ENCODE assay signal across 8 cellular contexts in genomic region chr1:180156201-180156600, GRCh38. TPM values are rescaled to one million over a fixed set of nuclear protein-coding genes. Genes with fewer than 3 reads are reported as not detected.
DNase-seq lines count a peak whose midpoint lies in the region; ATAC-seq and TF ChIP-seq lines count a peak whose summit lies in the region.
"Had no signal": no experiment of that assay in that cellular context is flagged by ENCODE, and none has a peak within 500 bp of the region (broad histone marks: within the 10 kb centered on the region; RNA-seq: fewer than 3 reads in every experiment).

No MANE protein-coding gene starts in this region.

- H3K4me3 ChIP-seq in PC-9 (peak overlapping the region; percentile 80), esophagus (ENCODE audit: low read depth in 1 of 2, low read length in 2 of 2) (peak overlapping the region; percentile 28 to 78), gastrocnemius medialis (peak overlapping the region in 3 of 4 donors; percentile 69 to 100 (median 96))

- peak; percentile 12 for ATAC-seq in GM18868 (IDR thresholded peaks at IDR 0.05; ENCODE audit: unreplicated experiment)
- no peak for ATAC-seq in gastrocnemius medialis
- no peak for ATAC-seq in HG03039 (IDR thresholded peaks at IDR 0.05; ENCODE audit: unreplicated experiment)
- no peak for ATAC-seq in GM21619 (IDR thresholded peaks at IDR 0.05; ENCODE audit: unreplicated experiment)

- no peaks in the 10 kb centered on the region for H3K27me3 ChIP-seq in PC-9 (ENCODE audit: insufficient read depth, low read depth)
- H3K27me3 ChIP-seq in esophagus (ENCODE audit: control insufficient read depth in 1 of 2, insufficient read depth in 2 of 2, low read length in 2 of 2) = no peaks in the 10 kb centered on the region
- H3K27me3 ChIP-seq in gastrocnemius medialis = no peaks in the 10 kb centered on the region

- 79 to 90% methylated on average over 4 of the region's 4 CpGs for WGBS in esophagus, 2 donors

- TF ChIP-seq CTCF in PC-9 (conservative IDR thresholded peaks at IDR 0.05) = no peak
- TF ChIP-seq CTCF in gastrocnemius medialis (IDR thresholded peaks at IDR 0.05 in 4 of 5, conservative IDR thresholded peaks at IDR 0.05 in 1 of 5) = no peak

- CTCF ChIA-PET in PC-9 (lab: Charles Lee) = no interaction called here

- H2AFZ ChIP-seq in PC-9 = no peak overlapping the region

- H3K9me3 ChIP-seq in PC-9 (ENCODE audit: insufficient read depth, low read depth) (no peaks in the 10 kb centered on the region), esophagus (ENCODE audit: control insufficient read depth in 2 of 2, insufficient read depth in 1 of 2, low read depth in 1 of 2, low read length in 1 of 2) (no peaks in the 10 kb centered on the region), gastrocnemius medialis (no peaks in the 10 kb centered on the region)

- peaks cover 52% of the 10 kb centered on the region for H3K4me1 ChIP-seq in PC-9 (replicated peaks; ENCODE audit: insufficient read depth)
- H3K4me1 ChIP-seq in esophagus (ENCODE audit: control insufficient read depth in 2 of 2, insufficient read depth in 2 of 2, low read length in 1 of 2) = peaks cover 2 to 19% of the 10 kb centered on the region in 2 donors
- peaks cover 29 to 34% of the 10 kb centered on the region in 2 donors for H3K4me1 ChIP-seq in gastrocnemius medialis

- peaks cover 65% of the 10 kb centered on the region for H3K79me2 ChIP-seq in PC-9 (ENCODE audit: low read depth)

- H4K20me1 ChIP-seq in PC-9 (ENCODE audit: insufficient read depth) = no peaks in the 10 kb centered on the region; the same call in 1 of the 2 replicates

- DNase-seq in PC-9 = no peak
- no peak for DNase-seq in gastrocnemius medialis
- no peak for DNase-seq in AG20443 (ENCODE audit: low spot score)
- DNase-seq: NCI-H1694 treated with DMSO at 0.1 percent for 48 hours had no signal

- POLR2A ChIA-PET in PC-9 (lab: Charles Lee; ENCODE audit: unreplicated experiment) = no interaction called here

- TF ChIP-seq POLR2A in gastrocnemius medialis (IDR thresholded peaks at IDR 0.05) = no peak

- in situ Hi-C loops in gastrocnemius medialis (cut with MboI; ENCODE audit: low sequenced_read_pairs in 4 of 4) = loop anchor here in 1 of 4 donors (25.0 kb wide), 1 partner anchor 269 kb away; the partner anchor contains the start of genes TOR1AIP1 and TOR1AIP2

- H3K27ac ChIP-seq in PC-9 (peak overlapping the region; percentile 73), esophagus (ENCODE audit: low read depth in 2 of 2, low read length in 1 of 2) (peak overlapping the region in 1 of 2 donors; percentile 36), gastrocnemius medialis (no peak overlapping the region)

- H3K9me2 ChIP-seq in PC-9 (ENCODE audit: insufficient read depth) = no peaks in the 10 kb centered on the region

- 0 out of 2 replicates have a peak, but pooled peaks cover 9% of the 10 kb centered on the region for H3K36me3 ChIP-seq in PC-9 (ENCODE audit: low read depth)
- H3K36me3 ChIP-seq in esophagus (ENCODE audit: control insufficient read depth in 2 of 2, insufficient read depth in 2 of 2, low read length in 1 of 2) = peaks cover 0 to 9% of the 10 kb centered on the region in 2 donors
- no peaks in the 10 kb centered on the region for H3K36me3 ChIP-seq in gastrocnemius medialis

- peak overlapping the region; percentile 85 for H3K4me2 ChIP-seq in PC-9

- TSS peak; percentile 30 for BruUV-seq in PC-9 (replicated peaks; lab: Mats Ljungman, UMichigan)

- intact Hi-C loops in PC-9 (cut with micrococcal nuclease; ENCODE audit: unreplicated experiment) = no loop called here
- intact Hi-C loops in gastrocnemius medialis (cut with DNase I; ENCODE audit: low total_unique reads) = no loop called here

- peaks cover 32% of the 10 kb centered on the region; the same call in 1 of the 2 replicates for H3F3A ChIP-seq in PC-9 (ENCODE audit: insufficient read depth, low read depth)

RNA-seq across cellular contexts. Expression of gene QSOX1, which starts 1.5 kb away (rescaled TPM):
- total RNA-seq in PC-9 (2021) (226 and 263 TPM in 2 replicates), gastrocnemius medialis (100 to 1,000 TPM in 2 of 4 donors, 10 to 100 TPM in 2; 65.9 to 124 (median 93.7) TPM)
- 100 to 1,000 TPM in 1 of 2 donors, 10 to 100 TPM in 1; 50.6 to 173 TPM for polyA plus RNA-seq in esophagus
